ENCODE assay signal across 8 cellular contexts in genomic region chr12:3135522-3136461, GRCh38. TPM values are rescaled to one million over a fixed set of nuclear protein-coding genes. Genes with fewer than 3 reads are reported as not detected.
DNase-seq lines count a peak whose midpoint lies in the region; ATAC-seq and TF ChIP-seq lines count a peak whose summit lies in the region.

No MANE protein-coding gene starts in this region.

- no peaks in the 10 kb centered on the region for H3K79me2 ChIP-seq in HCT116 (ENCODE audit: insufficient read depth, low read length)

- no peak for TF ChIP-seq POLR2A in HCT116 (IDR thresholded peaks at IDR 0.05; ENCODE audit: borderline replicate concordance, extremely low read depth, insufficient read depth, insufficient read length)
- no peak for TF ChIP-seq POLR2A in esophagus squamous epithelium (IDR thresholded peaks at IDR 0.05)
- TF ChIP-seq POLR2A in uterus (IDR thresholded peaks at IDR 0.05), result no peak

- H3K36me3 ChIP-seq in HCT116 (ENCODE audit: control insufficient read depth in 1 of 2, insufficient read depth in 2 of 2, low read length in 2 of 2) (no peaks in the 10 kb centered on the region), esophagus squamous epithelium (no peaks in the 10 kb centered on the region), uterus (no peaks in the 10 kb centered on the region)

- RAD21 ChIA-PET in HCT116 (lab: Charles Lee; ENCODE audit: low non-redundant PET in 1 of 2, low total read pairs in 2 of 2, uncharacterized antibody in 2 of 2, unreplicated experiment in 2 of 2), result interaction anchor here (0.8 to 1.7 kb wide), 5 partner anchors 62 to 142 kb away, joined by 3 to 16 read pairs (median 4); no protein-coding TSS in a partner anchor

- H3K4me2 ChIP-seq in HCT116 (ENCODE audit: low read length), result no peak overlapping the region

- no peaks in the 10 kb centered on the region for H3K9me3 Mint-ChIP-seq in CD4-positive, alpha-beta T cell
- H3K9me3 Mint-ChIP-seq in naive B cell, result no peaks in the 10 kb centered on the region

- no peaks in the 10 kb centered on the region for H3K9me2 ChIP-seq in HCT116 (ENCODE audit: insufficient read depth)

- 65 to 83% methylated on average over 10 to 11 of the region's 19 CpGs for WGBS in esophagus squamous epithelium, 2 donors

- H3K4me1 ChIP-seq in HCT116 (ENCODE audit: control insufficient read depth in 1 of 2, insufficient read depth in 2 of 2, low read length in 2 of 2) (peaks cover 4 to 6% of the 10 kb centered on the region in 2 experiments; a peak in 2 of 4 replicates), esophagus squamous epithelium (peaks cover 6 to 52% (median 22%) of the 10 kb centered on the region in 3 donors), uterus (peaks cover 0 to 11% of the 10 kb centered on the region in 2 donors)

- no peak overlapping the region for H3K4me3 Mint-ChIP-seq in CD4-positive, alpha-beta T cell
- peak overlapping the region in 1 of 8 donors; percentile 25 for H3K4me3 Mint-ChIP-seq in naive B cell

- H2AFZ ChIP-seq in HCT116 (ENCODE audit: low read depth, low read length, poor library complexity, severe bottlenecking), result no peak overlapping the region

- peaks cover 49% of the 10 kb centered on the region for H3K27me3 Mint-ChIP-seq in CD4-positive, alpha-beta T cell
- H3K27me3 Mint-ChIP-seq in naive B cell, result peaks cover 5 to 70% (median 63%) of the 10 kb centered on the region in 3 donors

- no TSS peak for BruUV-seq in HCT116 (replicated peaks; lab: Mats Ljungman, UMichigan)

- TF ChIP-seq CTCF in CD4-positive, alpha-beta T cell (IDR thresholded peaks at IDR 0.05), result peak; percentile 83
- peak; percentile 69 to 81 (median 72); a peak in 5 of 6 replicates for TF ChIP-seq CTCF in HCT116 (IDR thresholded peaks at IDR 0.05 in 2 of 3, conservative IDR thresholded peaks at IDR 0.05 in 1 of 3; ENCODE audit: borderline replicate concordance in 1 of 3, insufficient read depth in 1 of 3, low read depth in 2 of 3, low read length in 2 of 3)
- TF ChIP-seq CTCF in esophagus squamous epithelium (IDR thresholded peaks at IDR 0.05), result peak; percentile 38 to 85 (median 76)
- TF ChIP-seq CTCF in uterus (IDR thresholded peaks at IDR 0.05), result peak; percentile 69 to 92 (median 82)

- H3K9ac ChIP-seq in HCT116 (ENCODE audit: low read length), result no peak overlapping the region

- TF ChIP-seq RAD21 in HCT116 (IDR thresholded peaks at IDR 0.05; ENCODE audit: low read depth), result peak; percentile 90

- peak in 8 of 10 experiments; percentile 4 to 37 (median 10) for DNase-seq in CD4-positive, alpha-beta T cell
- DNase-seq in HCT116 (ENCODE audit: low read depth, low spot score), result peak; percentile 61
- DNase-seq in NCI-H526 treated with DMSO at 0.1 percent for 48 hours (lab: John Stamatoyannopoulos, UW), result peak; percentile 49
- peak; percentile 4 for DNase-seq in activated CD8-positive, alpha-beta memory T cell treated with anti-CD3 and anti-CD28 coated beads, Interleukin-2, amount 50 U/mL, for 24 hours (ENCODE audit: extremely low read depth)
- no peak for DNase-seq in esophagus squamous epithelium (lab: John Stamatoyannopoulos, UW)
- peak; percentile 46 for DNase-seq in naive B cell
- peak; percentile 50 to 65 for DNase-seq in uterus

- H3K4me1 Mint-ChIP-seq in CD4-positive, alpha-beta T cell (ENCODE audit: low read depth), result peaks cover 1% of the 10 kb centered on the region
- H3K4me1 Mint-ChIP-seq in naive B cell, result peaks cover 0 to 4% (median 3%) of the 10 kb centered on the region in 3 donors

- no peaks in the 10 kb centered on the region for H3K36me3 Mint-ChIP-seq in CD4-positive, alpha-beta T cell (ENCODE audit: low read depth)
- H3K36me3 Mint-ChIP-seq in naive B cell, result no peaks in the 10 kb centered on the region

- no peaks in the 10 kb centered on the region for H3K9me3 ChIP-seq in CD4-positive, alpha-beta T cell (ENCODE audit: control insufficient read depth, low read length)
- H3K9me3 ChIP-seq in HCT116 (ENCODE audit: control insufficient read depth in 1 of 2, insufficient read depth in 1 of 2, low read depth in 1 of 2, low read length in 2 of 2) (no peaks in the 10 kb centered on the region), esophagus squamous epithelium (no peaks in the 10 kb centered on the region), uterus (no peaks in the 10 kb centered on the region)

- ATAC-seq in CD4-positive, alpha-beta T cell (ENCODE audit: poor library complexity), result peak; percentile 51
- ATAC-seq in HCT116 (peak; percentile 89), naive B cell (ENCODE audit: low read depth in 2 of 2) (peak; percentile 46 to 69), GM18511 (IDR thresholded peaks at IDR 0.05; ENCODE audit: unreplicated experiment) (no peak)

- POLR2A ChIA-PET in CD4-positive, alpha-beta T cell (lab: Charles Lee), result no interaction called here
- POLR2A ChIA-PET in HCT116 (lab: Charles Lee), result interaction anchor here (0.9 kb wide), 1 partner anchor 139 kb away, joined by 3 read pairs; no protein-coding TSS in a partner anchor

- no peak overlapping the region for H3K27ac Mint-ChIP-seq in CD4-positive, alpha-beta T cell
- H3K27ac Mint-ChIP-seq in naive B cell, result no peak overlapping the region

- CTCF ChIA-PET in CD4-positive, alpha-beta T cell (lab: Charles Lee), result interaction anchor here (0.7 kb wide), 1 partner anchor 62 kb away, joined by 3 read pairs; no protein-coding TSS in a partner anchor
- CTCF ChIA-PET in HCT116 (lab: Charles Lee), result interaction anchor here (0.6 to 4.5 kb wide), 6 partner anchors 9 to 486 kb away, joined by 3 to 76 read pairs (median 3); no protein-coding TSS in a partner anchor

- no peak overlapping the region for H3K27ac ChIP-seq in CD4-positive, alpha-beta T cell (ENCODE audit: low read depth, low read length)
- H3K27ac ChIP-seq in HCT116 (ENCODE audit: low read depth, low read length) (no peak overlapping the region), esophagus squamous epithelium (no peak overlapping the region), uterus (no peak overlapping the region)

- no peaks in the 10 kb centered on the region; the same call in 1 of the 2 replicates for H4K20me1 ChIP-seq in HCT116 (ENCODE audit: insufficient read depth)

- H3K4me3 ChIP-seq in HCT116 (replicated peaks in 1 of 2; ENCODE audit: low read depth in 1 of 2, low read length in 2 of 2), result no peak overlapping the region
- H3K4me3 ChIP-seq in esophagus squamous epithelium, result no peak overlapping the region
- no peak overlapping the region for H3K4me3 ChIP-seq in uterus

- intact Hi-C loops in CD4-positive, alpha-beta T cell (cut with DNase I, micrococcal nuclease), result loop anchor here (1.0 to 10.0 kb wide), 5 partner anchors 63 to 667 kb away; no protein-coding TSS in a partner anchor
- intact Hi-C loops in HCT116 (cut with micrococcal nuclease) (loop anchor here (1.0 to 10.0 kb wide), 3 partner anchors 68 to 669 kb away; no protein-coding TSS in a partner anchor), esophagus squamous epithelium (cut with DNase I) (loop anchor here (5.0 kb wide), 1 partner anchor 142 kb away; no protein-coding TSS in a partner anchor), uterus (cut with DNase I; ENCODE audit: low total_unique reads) (loop anchor here (5.0 to 10.0 kb wide), 3 partner anchors 61 to 142 kb away; partner anchors contain the start of gene TSPAN9)

- H3K27me3 ChIP-seq in CD4-positive, alpha-beta T cell (ENCODE audit: control insufficient read depth, insufficient read depth, low read length), result peaks cover 38% of the 10 kb centered on the region
- H3K27me3 ChIP-seq in HCT116 (ENCODE audit: insufficient read depth, low read length) (no peaks in the 10 kb centered on the region), esophagus squamous epithelium (no peaks in the 10 kb centered on the region), uterus (no peaks in the 10 kb centered on the region)

TF ChIP-seq in HCT116, 20 proteins besides CTCF, POLR2A, EP300 and RAD21:
- TF ChIP-seq CBX3 (IDR thresholded peaks at IDR 0.05; ENCODE audit: low read depth) (no peak), SRF (IDR thresholded peaks at IDR 0.05; ENCODE audit: low read depth) (no peak)

RNA-seq across cellular contexts. Expression of gene TSPAN9, which starts 58.6 kb away (rescaled TPM):
- 1 to 10 TPM in 1 of 2 experiments, under 1 TPM in 1; 0.82 to 1.3 TPM for total RNA-seq in CD4-positive, alpha-beta T cell
- 13.2 TPM for total RNA-seq in HCT116 (2021; ENCODE audit: unreplicated experiment)
- 10.3 and 12.8 TPM in 2 replicates for polyA plus RNA-seq in HCT116 (2012)
- 10 to 100 TPM; 10.6 to 23.7 (median 17.6) TPM for total RNA-seq in esophagus squamous epithelium
- polyA plus RNA-seq in naive B cell (ENCODE audit: low read depth in 6 of 6), result under 1 TPM in 4 of 6 donors, not detected in 2; 0.26 to 0.49 (median 0.41) TPM
- 100 to 1,000 TPM in 1 of 4 donors, 10 to 100 TPM in 3; 47.9 to 106 (median 65.1) TPM for total RNA-seq in uterus
